In genomic region chr1:160400284-160400645, GRCh38 we compare ENCODE assay signal across 8 cellular contexts. TPM values are rescaled to one million over a fixed set of nuclear protein-coding genes. Genes with fewer than 3 reads are reported as not detected.
DNase-seq lines count a peak whose midpoint lies in the region; ATAC-seq and TF ChIP-seq lines count a peak whose summit lies in the region.

Gene VANGL2, plus strand, starts transcription at chr1:160400564. Its CDS starts 15,274 bp downstream, at chr1:160415838.

- peak within 1 kb of the TSS; percentile 24 for H3K4me3 ChIP-seq in AG10803 (ENCODE audit: low read length)
- peak within 1 kb of the TSS; percentile 75 for H3K4me3 ChIP-seq in HEK293 (ENCODE audit: low read depth, low read length)
- H3K4me3 ChIP-seq in SJCRH30, result peak within 1 kb of the TSS; percentile 92
- H3K4me3 ChIP-seq in brain microvascular endothelial cell (ENCODE audit: low read depth, low read length), result peak within 1 kb of the TSS; percentile 65
- H3K4me3 ChIP-seq in skeletal muscle cell (ENCODE audit: low read depth, low read length), result peak within 1 kb of the TSS; percentile 59

- in situ Hi-C loops in brain microvascular endothelial cell (cut with HindIII; ENCODE audit: low pct_ligation_motif_present, low sequenced_read_pairs), result no loop called here

- H3K9me3 ChIP-seq in HEK293 (ENCODE audit: control insufficient read depth, insufficient read depth, low read depth, low read length) (no peaks in the 10 kb centered on the region), SJCRH30 (replicated peaks) (no peaks in the 10 kb centered on the region)

- no peaks in the 10 kb centered on the region for H3K36me3 ChIP-seq in HEK293 (ENCODE audit: control insufficient read depth in 2 of 2, insufficient read depth in 1 of 2, low read length in 2 of 2)
- no peaks in the 10 kb centered on the region for H3K36me3 ChIP-seq in SJCRH30
- H3K36me3 ChIP-seq in brain microvascular endothelial cell (replicated peaks), result no peaks in the 10 kb centered on the region

- H3K27me3 ChIP-seq in SJCRH30, result no peaks in the 10 kb centered on the region
- H3K27me3 ChIP-seq in brain microvascular endothelial cell (replicated peaks), result peaks cover 18% of the 10 kb centered on the region

- H3K4me1 ChIP-seq in HEK293 (ENCODE audit: control insufficient read depth, insufficient read depth, low read length) (no peaks in the 10 kb centered on the region), SJCRH30 (peaks cover 6% of the 10 kb centered on the region)

- ATAC-seq in GM18502 (IDR thresholded peaks at IDR 0.05; ENCODE audit: poor library complexity, unreplicated experiment) (no peak), HG03280 (IDR thresholded peaks at IDR 0.05; ENCODE audit: unreplicated experiment) (no peak)

- TF ChIP-seq CTCF in AG10803 (conservative IDR thresholded peaks at IDR 0.05; ENCODE audit: low read length) (no peak), HEK293 (tag by site-specific recombination; IDR thresholded peaks at IDR 0.05) (no peak), brain microvascular endothelial cell (IDR thresholded peaks at IDR 0.05; ENCODE audit: low read depth, low read length, missing control alignments) (no peak)

- CTCF ChIA-PET in HEK293 (lab: Yijun Ruan, JAX), result no interaction called here

- POLR2A ChIA-PET in HEK293 (lab: Yijun Ruan, JAX), result interaction anchor here (1.0 kb wide), 1 partner anchor 9 kb away, joined by 5 read pairs; no protein-coding TSS in a partner anchor

- peak within 1 kb of the TSS; percentile 58; the same call in 1 of the 2 replicates for H3K27ac ChIP-seq in HEK293 (ENCODE audit: extremely low read depth, low read depth, low read length)
- peak within 1 kb of the TSS; percentile 67 for H3K27ac ChIP-seq in SJCRH30
- H3K27ac ChIP-seq in brain microvascular endothelial cell, result no peak within 1 kb of the TSS

- no peak for DNase-seq in AG10803 (ENCODE audit: low read depth)
- peak; percentile 85 for DNase-seq in SJCRH30
- DNase-seq in brain microvascular endothelial cell, result peak; percentile 29
- DNase-seq in iPS-NIHi11 (ENCODE audit: low spot score), result peak; percentile 98
- DNase-seq in skeletal muscle cell (ENCODE audit: low read depth), result no peak

TF ChIP-seq in HEK293, 187 proteins besides CTCF, POLR2A, EP300 and RAD21 (continues in another document):
- peak; percentile 53 for TF ChIP-seq ZNF692 (tag by site-specific recombination; IDR thresholded peaks at IDR 0.05)
- no peak for TF ChIP-seq ZNF830 (tag by site-specific recombination; IDR thresholded peaks at IDR 0.05; ENCODE audit: low read depth)
- TF ChIP-seq ZNF19 (tag by site-specific recombination; IDR thresholded peaks at IDR 0.05; ENCODE audit: low read depth), result no peak
- TF ChIP-seq, protein P1, sequence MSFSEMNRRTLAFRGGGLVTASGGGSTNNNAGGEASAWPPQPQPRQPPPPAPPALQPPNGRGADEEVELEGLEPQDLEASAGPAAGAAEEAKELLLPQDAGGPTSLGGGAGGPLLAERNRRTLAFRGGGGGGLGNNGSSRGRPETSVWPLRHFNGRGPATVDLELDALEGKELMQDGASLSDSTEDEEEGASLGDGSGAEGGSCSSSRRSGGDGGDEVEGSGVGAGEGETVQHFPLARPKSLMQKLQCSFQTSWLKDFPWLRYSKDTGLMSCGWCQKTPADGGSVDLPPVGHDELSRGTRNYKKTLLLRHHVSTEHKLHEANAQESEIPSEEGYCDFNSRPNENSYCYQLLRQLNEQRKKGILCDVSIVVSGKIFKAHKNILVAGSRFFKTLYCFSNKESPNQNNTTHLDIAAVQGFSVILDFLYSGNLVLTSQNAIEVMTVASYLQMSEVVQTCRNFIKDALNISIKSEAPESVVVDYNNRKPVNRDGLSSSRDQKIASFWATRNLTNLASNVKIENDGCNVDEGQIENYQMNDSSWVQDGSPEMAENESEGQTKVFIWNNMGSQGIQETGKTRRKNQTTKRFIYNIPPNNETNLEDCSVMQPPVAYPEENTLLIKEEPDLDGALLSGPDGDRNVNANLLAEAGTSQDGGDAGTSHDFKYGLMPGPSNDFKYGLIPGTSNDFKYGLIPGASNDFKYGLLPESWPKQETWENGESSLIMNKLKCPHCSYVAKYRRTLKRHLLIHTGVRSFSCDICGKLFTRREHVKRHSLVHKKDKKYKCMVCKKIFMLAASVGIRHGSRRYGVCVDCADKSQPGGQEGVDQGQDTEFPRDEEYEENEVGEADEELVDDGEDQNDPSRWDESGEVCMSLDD (tag by site-specific recombination; IDR thresholded peaks at IDR 0.05), result peak; percentile 76
- TF ChIP-seq ZNF792 (tag by site-specific recombination; IDR thresholded peaks at IDR 0.05), result no peak
- TF ChIP-seq ZBTB44 (tag by site-specific recombination; IDR thresholded peaks at IDR 0.05), result no peak
- TF ChIP-seq ZNF184 (tag by site-specific recombination; IDR thresholded peaks at IDR 0.05), result no peak
- TF ChIP-seq, protein P2, sequence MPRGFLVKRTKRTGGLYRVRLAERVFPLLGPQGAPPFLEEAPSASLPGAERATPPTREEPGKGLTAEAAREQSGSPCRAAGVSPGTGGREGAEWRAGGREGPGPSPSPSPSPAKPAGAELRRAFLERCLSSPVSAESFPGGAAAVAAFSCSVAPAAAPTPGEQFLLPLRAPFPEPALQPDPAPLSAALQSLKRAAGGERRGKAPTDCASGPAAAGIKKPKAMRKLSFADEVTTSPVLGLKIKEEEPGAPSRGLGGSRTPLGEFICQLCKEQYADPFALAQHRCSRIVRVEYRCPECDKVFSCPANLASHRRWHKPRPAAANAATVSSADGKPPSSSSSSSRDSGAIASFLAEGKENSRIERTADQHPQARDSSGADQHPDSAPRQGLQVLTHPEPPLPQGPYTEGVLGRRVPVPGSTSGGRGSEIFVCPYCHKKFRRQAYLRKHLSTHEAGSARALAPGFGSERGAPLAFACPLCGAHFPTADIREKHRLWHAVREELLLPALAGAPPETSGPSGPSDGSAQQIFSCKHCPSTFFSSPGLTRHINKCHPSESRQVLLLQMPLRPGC (tag by site-specific recombination; IDR thresholded peaks at IDR 0.05), result 0 out of 2 replicates have a peak, but pooled peaks have one; percentile 44
- no peak for TF ChIP-seq ELK4 (IDR thresholded peaks at IDR 0.05; ENCODE audit: borderline replicate concordance, low read depth, low read length)
- TF ChIP-seq, protein P3, sequence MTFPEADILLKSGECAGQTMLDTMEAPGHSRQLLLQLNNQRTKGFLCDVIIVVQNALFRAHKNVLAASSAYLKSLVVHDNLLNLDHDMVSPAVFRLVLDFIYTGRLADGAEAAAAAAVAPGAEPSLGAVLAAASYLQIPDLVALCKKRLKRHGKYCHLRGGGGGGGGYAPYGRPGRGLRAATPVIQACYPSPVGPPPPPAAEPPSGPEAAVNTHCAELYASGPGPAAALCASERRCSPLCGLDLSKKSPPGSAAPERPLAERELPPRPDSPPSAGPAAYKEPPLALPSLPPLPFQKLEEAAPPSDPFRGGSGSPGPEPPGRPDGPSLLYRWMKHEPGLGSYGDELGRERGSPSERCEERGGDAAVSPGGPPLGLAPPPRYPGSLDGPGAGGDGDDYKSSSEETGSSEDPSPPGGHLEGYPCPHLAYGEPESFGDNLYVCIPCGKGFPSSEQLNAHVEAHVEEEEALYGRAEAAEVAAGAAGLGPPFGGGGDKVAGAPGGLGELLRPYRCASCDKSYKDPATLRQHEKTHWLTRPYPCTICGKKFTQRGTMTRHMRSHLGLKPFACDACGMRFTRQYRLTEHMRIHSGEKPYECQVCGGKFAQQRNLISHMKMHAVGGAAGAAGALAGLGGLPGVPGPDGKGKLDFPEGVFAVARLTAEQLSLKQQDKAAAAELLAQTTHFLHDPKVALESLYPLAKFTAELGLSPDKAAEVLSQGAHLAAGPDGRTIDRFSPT (tag by site-specific recombination; IDR thresholded peaks at IDR 0.05), result peak; percentile 83
- peak; percentile 51; the same call in 1 of the 2 replicates for TF ChIP-seq KLF10 (tag by site-specific recombination; IDR thresholded peaks at IDR 0.05)

RNA-seq across cellular contexts. Expression of gene VANGL2, which starts in this region (rescaled TPM):
- 11.1 and 12.8 TPM in 2 replicates for total RNA-seq in SJCRH30 (2014; rRNA removed; shearing (Covaris generic))

Comparison
In these comparisons a context has a peak if more than half of its experiments do, and no peak if none do; other contexts are left out.
1. DNase-seq: peak in SJCRH30 (2 of 2), brain microvascular endothelial cell (single experiment) and iPS-NIHi11 (single experiment); none in AG10803 (single experiment) and skeletal muscle cell (single experiment).
2. H3K4me3 ChIP-seq: peak in every context shown above with its lines; median percentile 92 in SJCRH30; 75 in HEK293; 65 in brain microvascular endothelial cell; 59 in skeletal muscle cell; 24 in AG10803.